Comparison of ENCODE assay signal across 8 cellular contexts in the genomic region with DNA sequence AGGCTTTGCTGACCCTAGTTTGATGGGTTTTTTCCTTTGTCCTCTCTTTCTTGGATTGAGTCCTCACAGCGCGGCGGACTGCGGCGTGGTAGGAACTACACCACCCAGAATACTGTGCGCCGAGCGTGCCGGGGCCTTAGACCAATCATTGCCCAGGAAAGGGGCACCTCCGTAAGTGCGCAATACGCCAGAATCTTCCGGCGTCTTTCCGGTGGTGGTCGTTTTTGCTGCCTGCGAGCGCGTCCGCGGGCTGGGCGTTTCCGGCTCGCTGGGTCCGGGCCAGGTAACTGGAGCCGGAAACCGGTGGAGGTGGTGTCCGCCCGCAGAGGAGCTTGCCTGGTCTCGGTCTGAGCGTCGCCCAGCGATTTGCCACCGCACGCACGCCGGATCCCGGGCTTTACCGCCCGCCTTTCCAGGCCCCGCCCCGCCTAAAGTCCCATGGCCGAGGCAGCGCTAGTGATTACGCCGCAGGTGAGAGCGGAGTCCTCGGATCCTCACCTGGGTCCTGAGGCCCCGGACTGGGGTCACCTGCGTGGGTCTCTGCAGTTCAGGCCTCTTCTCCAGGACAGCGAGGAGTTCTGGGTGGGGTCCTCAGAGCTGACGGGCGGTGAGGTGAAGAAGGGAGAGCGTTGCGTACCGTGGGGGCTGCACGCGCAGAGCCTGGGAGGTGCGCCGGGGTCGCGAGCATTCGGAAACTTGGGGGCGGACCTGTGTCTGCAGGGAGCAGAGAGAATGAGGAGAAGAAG. TPM values are rescaled to one million over a fixed set of nuclear protein-coding genes. Genes with fewer than 3 reads are reported as not detected.
DNase-seq lines count a peak whose midpoint lies in the region.

Gene ZNF549 (plus strand): TSS at position 221 of the 746 bp plus-strand sequence. CDS start 218 bp downstream, at position 439.

- peaks cover 15% of the 10 kb centered on the region for H3K9me3 ChIP-seq in MG63

- H3K27ac Mint-ChIP-seq in activated naive CD4-positive, alpha-beta T cell treated with anti-CD3 and anti-CD28 coated beads, Interleukin-2, amount 10 ng/mL, durations not matched to agents 7 days and 5 days = peak within 1 kb of the TSS; percentile 93

- DNase-seq in EL (peak; percentile 92), GOT3 (lab: John Stamatoyannopoulos, UW) (peak; percentile 47), MG63 (peak; percentile 96), SK-MEL-5 (ENCODE audit: low read depth, low spot score) (peak; percentile 91), glomerular visceral epithelial cell (ENCODE audit: extremely low spot score) (peak; percentile 92), nucleus accumbens (lab: John Stamatoyannopoulos, UW) (peak in 55 of 56 donors; percentile 24 to 92 (median 68)), superior temporal gyrus (ENCODE audit: extremely low spot score) (peak; percentile 86)
- peak; percentile 93 for DNase-seq in activated naive CD4-positive, alpha-beta T cell treated with anti-CD3 and anti-CD28 coated beads, Interleukin-2, amount 10 ng/mL, durations not matched to agents 7 days and 5 days

- H3K36me3 Mint-ChIP-seq in activated naive CD4-positive, alpha-beta T cell treated with anti-CD3 and anti-CD28 coated beads, Interleukin-2, amount 10 ng/mL, durations not matched to agents 7 days and 5 days = peaks cover 45% of the 10 kb centered on the region

- in situ Hi-C loops in SK-MEL-5 (cut with HindIII; ENCODE audit: low pct_unique_long_range_greater_than_20kb, low sequenced_read_pairs) = no loop called here

- H3K9me3 Mint-ChIP-seq in activated naive CD4-positive, alpha-beta T cell treated with anti-CD3 and anti-CD28 coated beads, Interleukin-2, amount 10 ng/mL, durations not matched to agents 7 days and 5 days = peaks cover 48% of the 10 kb centered on the region

- no peaks in the 10 kb centered on the region for H3K27me3 Mint-ChIP-seq in activated naive CD4-positive, alpha-beta T cell treated with anti-CD3 and anti-CD28 coated beads, Interleukin-2, amount 10 ng/mL, durations not matched to agents 7 days and 5 days

- H3K4me1 Mint-ChIP-seq in activated naive CD4-positive, alpha-beta T cell treated with anti-CD3 and anti-CD28 coated beads, Interleukin-2, amount 10 ng/mL, durations not matched to agents 7 days and 5 days = peaks cover 27% of the 10 kb centered on the region

- H3K4me3 Mint-ChIP-seq in activated naive CD4-positive, alpha-beta T cell treated with anti-CD3 and anti-CD28 coated beads, Interleukin-2, amount 10 ng/mL, durations not matched to agents 7 days and 5 days = peak within 1 kb of the TSS; percentile 91

- no peaks in the 10 kb centered on the region for H3K27me3 ChIP-seq in MG63

- CTCF ChIA-PET in activated naive CD4-positive, alpha-beta T cell treated with anti-CD3 and anti-CD28 coated beads, Interleukin-2, amount 10 ng/mL, durations not matched to agents 7 days and 5 days (lab: Charles Lee) = interaction anchor here (1.0 kb wide), 1 partner anchor 9 kb away, joined by 3 read pairs; no protein-coding TSS in a partner anchor

- peaks cover 10% of the 10 kb centered on the region for H3K36me3 ChIP-seq in MG63

- peak within 1 kb of the TSS; percentile 79 for H3K4me3 ChIP-seq in MG63

RNA-seq across cellular contexts. Expression of gene ZNF549, which starts in this region (rescaled TPM):
- total RNA-seq in MG63 (2014; rRNA removed; shearing (Covaris generic); ENCODE audit: low replicate concordance) = 2.2 and 5.0 TPM in 2 replicates
- total RNA-seq in SK-MEL-5 (2014; rRNA removed; shearing (Covaris generic)) = 6.6 and 7.6 TPM in 2 replicates
- polyA plus RNA-seq in SK-MEL-5 (2015; cell fraction: cytosol; rRNA removed) = 3.8 and 4.9 TPM in 2 replicates
- 7.9 TPM in 2 replicates for polyA plus RNA-seq in SK-MEL-5 (2015; cell fraction: nucleus; rRNA removed)

Comparison
In these comparisons a context has a peak if more than half of its experiments do, and no peak if none do; other contexts are left out.
1. Peak in every context shown above with its lines: DNase-seq and H3K4me3 ChIP-seq.